1 cellular context compared by ENCODE assay signal in genomic region chr1:145036019-145036418, GRCh38.
A peak's percentile ranks its signal among the peaks of the same experiment; 100 is the strongest.
TF ChIP-seq lines count a peak whose summit lies in the region.

No MANE protein-coding gene starts in this region.

TF ChIP-seq in K562, 482 proteins besides CTCF, POLR2A, EP300 and RAD21:
- TF ChIP-seq RFX1 (IDR thresholded peaks at IDR 0.05): peak; percentile 68
